Comparison of ENCODE assay signal across 8 cellular contexts in genomic region chr18:11908182-11909080, GRCh38. TPM values are rescaled to one million over a fixed set of nuclear protein-coding genes. Genes with fewer than 3 reads are reported as not detected.
DNase-seq lines count a peak whose midpoint lies in the region; ATAC-seq and TF ChIP-seq lines count a peak whose summit lies in the region.

A gene with protein sequence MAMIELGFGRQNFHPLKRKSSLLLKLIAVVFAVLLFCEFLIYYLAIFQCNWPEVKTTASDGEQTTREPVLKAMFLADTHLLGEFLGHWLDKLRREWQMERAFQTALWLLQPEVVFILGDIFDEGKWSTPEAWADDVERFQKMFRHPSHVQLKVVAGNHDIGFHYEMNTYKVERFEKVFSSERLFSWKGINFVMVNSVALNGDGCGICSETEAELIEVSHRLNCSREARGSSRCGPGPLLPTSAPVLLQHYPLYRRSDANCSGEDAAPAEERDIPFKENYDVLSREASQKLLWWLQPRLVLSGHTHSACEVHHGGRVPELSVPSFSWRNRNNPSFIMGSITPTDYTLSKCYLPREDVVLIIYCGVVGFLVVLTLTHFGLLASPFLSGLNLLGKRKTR (minus strand): TSS chr18:11908317. CDS start chr18:11897264, 11,053 bp downstream.

- CTCF ChIA-PET in HEK293 (lab: Yijun Ruan, JAX), result interaction anchor here (0.5 to 1.0 kb wide), 3 partner anchors 25 to 87 kb away, joined by 3 to 4 read pairs (median 3); no protein-coding TSS in a partner anchor

- POLR2A ChIA-PET in HEK293 (lab: Yijun Ruan, JAX), result interaction anchor here (1.0 to 1.9 kb wide), 4 partner anchors 13 to 220 kb away, joined by 3 to 8 read pairs (median 6); partner anchors contain the start of genes GNAL and IMPA2

- no peaks in the 10 kb centered on the region for H3K27me3 ChIP-seq in ovary
- H3K27me3 ChIP-seq in thymus (ENCODE audit: control insufficient read depth, insufficient read depth), result no peaks in the 10 kb centered on the region

- WGBS in ovary, 3 donors, result 0 to 1% (median 1%) methylated on average over 72 to 110 of the region's 110 CpGs
- whole genome bisulfite sequencing in thymus, result under 1% methylated on average over 110 of the region's 110 CpGs

- TF ChIP-seq POLR2A in ovary (IDR thresholded peaks at IDR 0.05), result peak; percentile 89

- H3K9me3 Mint-ChIP-seq in activated naive CD4-positive, alpha-beta T cell treated with anti-CD3 and anti-CD28 coated beads, Interleukin-2, amount 50 U/mL, for 72 hours, result no peaks in the 10 kb centered on the region

- intact Hi-C loops in ovary (cut with DNase I), result loop anchor here in 2 of 4 donors (2.0 kb wide), 2 partner anchors 58 to 72 kb away; partner anchors contain the start of genes CHMP1B (in 1 of the 2) and IMPA2 (in 1 of the 2)

- H3K27ac ChIP-seq in HEK293 (ENCODE audit: extremely low read depth, low read depth, low read length), result peak within 1 kb of the TSS; percentile 96
- H3K27ac ChIP-seq in ovary, result peak within 1 kb of the TSS; percentile 98 to 100
- H3K27ac ChIP-seq in thymus (ENCODE audit: low read depth), result peak within 1 kb of the TSS; percentile 93

- H3K9me3 ChIP-seq in HEK293 (ENCODE audit: control insufficient read depth, insufficient read depth, low read depth, low read length) (no peaks in the 10 kb centered on the region), ovary (no peaks in the 10 kb centered on the region), thymus (ENCODE audit: control insufficient read depth) (no peaks in the 10 kb centered on the region)

- 0 out of 2 replicates have a peak, but pooled peaks cover 4% of the 10 kb centered on the region for H3K4me1 ChIP-seq in HEK293 (ENCODE audit: control insufficient read depth, insufficient read depth, low read length)
- H3K4me1 ChIP-seq in ovary (ENCODE audit: insufficient read depth), result peaks cover 5% of the 10 kb centered on the region
- H3K4me1 ChIP-seq in thymus (ENCODE audit: control insufficient read depth, insufficient read depth, low read length), result peaks cover 9% of the 10 kb centered on the region

- DNase-seq in GM04504 (ENCODE audit: low read depth) (peak; percentile 74), MV-4-11 (lab: John Stamatoyannopoulos, UW) (peak; percentile 89), SKM-1 (lab: John Stamatoyannopoulos, UW; ENCODE audit: unreplicated experiment) (peak; percentile 83), glomerular visceral epithelial cell (ENCODE audit: extremely low spot score) (peak; percentile 82), ovary (peak; percentile 82 to 90 (median 86))
- peak; percentile 86 to 89 for DNase-seq in activated naive CD4-positive, alpha-beta T cell treated with anti-CD3 and anti-CD28 coated beads, Interleukin-2, amount 50 U/mL, for 72 hours (ENCODE audit: low spot score in 2 of 2)

- H3K27ac Mint-ChIP-seq in activated naive CD4-positive, alpha-beta T cell treated with anti-CD3 and anti-CD28 coated beads, Interleukin-2, amount 50 U/mL, for 72 hours, result peak within 1 kb of the TSS; percentile 92 to 95

- H3K36me3 ChIP-seq in HEK293 (ENCODE audit: control insufficient read depth in 2 of 2, insufficient read depth in 1 of 2, low read length in 2 of 2), result peaks cover 6 to 10% of the 10 kb centered on the region in 2 experiments; a peak in 2 of 3 replicates
- H3K36me3 ChIP-seq in ovary, result no peaks in the 10 kb centered on the region
- peaks cover 10% of the 10 kb centered on the region for H3K36me3 ChIP-seq in thymus (ENCODE audit: control insufficient read depth, insufficient read depth)

- peaks cover 4 to 10% of the 10 kb centered on the region in 2 donors for H3K36me3 Mint-ChIP-seq in activated naive CD4-positive, alpha-beta T cell treated with anti-CD3 and anti-CD28 coated beads, Interleukin-2, amount 50 U/mL, for 72 hours

- H3K4me3 ChIP-seq in HEK293 (ENCODE audit: low read depth, low read length), result peak within 1 kb of the TSS; percentile 73
- H3K4me3 ChIP-seq in ovary, result peak within 1 kb of the TSS; percentile 68
- peak within 1 kb of the TSS; percentile 96 for H3K4me3 ChIP-seq in thymus (ENCODE audit: low read length)

- ATAC-seq in activated naive CD4-positive, alpha-beta T cell treated with anti-CD3 and anti-CD28 coated beads, Interleukin-2, amount 50 U/mL, for 72 hours, result peak; percentile 92 to 96

- TF ChIP-seq EP300 in ovary (IDR thresholded peaks at IDR 0.05), result no peak

- TF ChIP-seq CTCF in HEK293 (tag by site-specific recombination; IDR thresholded peaks at IDR 0.05) (peak; percentile 61), ovary (IDR thresholded peaks at IDR 0.05) (no peak)

TF ChIP-seq in HEK293, 187 proteins besides CTCF, POLR2A, EP300 and RAD21 (continues in another document):
- TF ChIP-seq ZNF704 (tag by site-specific recombination; IDR thresholded peaks at IDR 0.05), result no peak
- TF ChIP-seq ZNF624 (tag by site-specific recombination; IDR thresholded peaks at IDR 0.05), result no peak
- TF ChIP-seq ZNF23 (tag by site-specific recombination; IDR thresholded peaks at IDR 0.05; ENCODE audit: borderline replicate concordance), result no peak
- peak; percentile 51; the same call in 1 of the 2 replicates for TF ChIP-seq ZSCAN30 (tag by site-specific recombination; IDR thresholded peaks at IDR 0.05)
- TF ChIP-seq ZNF155 (tag by site-specific recombination; IDR thresholded peaks at IDR 0.05), result no peak
- TF ChIP-seq, protein P1, sequence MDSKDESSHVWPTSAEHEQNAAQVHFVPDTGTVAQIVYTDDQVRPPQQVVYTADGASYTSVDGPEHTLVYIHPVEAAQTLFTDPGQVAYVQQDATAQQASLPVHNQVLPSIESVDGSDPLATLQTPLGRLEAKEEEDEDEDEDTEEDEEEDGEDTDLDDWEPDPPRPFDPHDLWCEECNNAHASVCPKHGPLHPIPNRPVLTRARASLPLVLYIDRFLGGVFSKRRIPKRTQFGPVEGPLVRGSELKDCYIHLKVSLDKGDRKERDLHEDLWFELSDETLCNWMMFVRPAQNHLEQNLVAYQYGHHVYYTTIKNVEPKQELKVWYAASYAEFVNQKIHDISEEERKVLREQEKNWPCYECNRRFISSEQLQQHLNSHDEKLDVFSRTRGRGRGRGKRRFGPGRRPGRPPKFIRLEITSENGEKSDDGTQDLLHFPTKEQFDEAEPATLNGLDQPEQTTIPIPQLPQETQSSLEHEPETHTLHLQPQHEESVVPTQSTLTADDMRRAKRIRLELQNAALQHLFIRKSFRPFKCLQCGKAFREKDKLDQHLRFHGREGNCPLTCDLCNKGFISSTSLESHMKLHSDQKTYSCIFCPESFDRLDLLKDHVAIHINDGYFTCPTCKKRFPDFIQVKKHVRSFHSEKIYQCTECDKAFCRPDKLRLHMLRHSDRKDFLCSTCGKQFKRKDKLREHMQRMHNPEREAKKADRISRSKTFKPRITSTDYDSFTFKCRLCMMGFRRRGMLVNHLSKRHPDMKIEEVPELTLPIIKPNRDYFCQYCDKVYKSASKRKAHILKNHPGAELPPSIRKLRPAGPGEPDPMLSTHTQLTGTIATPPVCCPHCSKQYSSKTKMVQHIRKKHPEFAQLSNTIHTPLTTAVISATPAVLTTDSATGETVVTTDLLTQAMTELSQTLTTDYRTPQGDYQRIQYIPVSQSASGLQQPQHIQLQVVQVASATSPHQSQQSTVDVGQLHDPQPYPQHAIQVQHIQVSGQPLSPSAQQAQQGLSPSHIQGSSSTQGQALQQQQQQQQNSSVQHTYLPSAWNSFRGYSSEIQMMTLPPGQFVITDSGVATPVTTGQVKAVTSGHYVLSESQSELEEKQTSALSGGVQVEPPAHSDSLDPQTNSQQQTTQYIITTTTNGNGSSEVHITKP (tag by site-specific recombination; IDR thresholded peaks at IDR 0.05), result peak; percentile 38
- no peak for TF ChIP-seq YY1 (tag by site-specific recombination; IDR thresholded peaks at IDR 0.05)
- no peak for TF ChIP-seq ZNF140 (tag by site-specific recombination; IDR thresholded peaks at IDR 0.05)
- no peak for TF ChIP-seq ZNF621 (tag by site-specific recombination; IDR thresholded peaks at IDR 0.05)
- TF ChIP-seq ZNF596 (tag by site-specific recombination; IDR thresholded peaks at IDR 0.05), result 0 out of 2 replicates have a peak, but pooled peaks have one; percentile 24
- no peak for TF ChIP-seq ZNF169 (tag by site-specific recombination; IDR thresholded peaks at IDR 0.05)
- peak; percentile 87 for TF ChIP-seq ZEB2 (tag by site-specific recombination; IDR thresholded peaks at IDR 0.05)
- TF ChIP-seq ZNF530 (tag by site-specific recombination; IDR thresholded peaks at IDR 0.05; ENCODE audit: low read depth), result no peak
- TF ChIP-seq ZNF843 (tag by site-specific recombination; IDR thresholded peaks at IDR 0.05), result no peak
- no peak for TF ChIP-seq GLI4 (tag by site-specific recombination; IDR thresholded peaks at IDR 0.05)
- TF ChIP-seq OSR2 (tag by site-specific recombination; IDR thresholded peaks at IDR 0.05), result no peak
- peak; percentile 28; the same call in 1 of the 2 replicates for TF ChIP-seq ZFHX2 (tag by site-specific recombination; conservative IDR thresholded peaks at IDR 0.05)
- TF ChIP-seq MEIS1 (CRISPR knock-in tag; IDR thresholded peaks at IDR 0.05; ENCODE audit: borderline replicate concordance), result no peak; the same call in 1 of the 2 replicates
- no peak for TF ChIP-seq ZNF555 (tag by site-specific recombination; conservative IDR thresholded peaks at IDR 0.05)
- no peak; the same call in 1 of the 2 replicates for TF ChIP-seq ZFP3 (tag by site-specific recombination; IDR thresholded peaks at IDR 0.05; ENCODE audit: low read depth)
- TF ChIP-seq ZNF501 (tag by site-specific recombination; IDR thresholded peaks at IDR 0.05), result peak; percentile 89

RNA-seq across cellular contexts. Expression of the gene that starts here (rescaled TPM):
- 10 to 100 TPM; 38.1 to 67.2 TPM for total RNA-seq in activated naive CD4-positive, alpha-beta T cell treated with anti-CD3 and anti-CD28 coated beads, Interleukin-2, amount 50 U/mL, for 72 hours
- 10 to 100 TPM; 19.9 to 38.0 (median 25.5) TPM for total RNA-seq in ovary
- polyA plus RNA-seq in ovary (10 to 100 TPM; 22.7 to 29.8 TPM), thymus (66.4 TPM)

Comparison
In these comparisons a context has a peak if more than half of its experiments do, and no peak if none do; other contexts are left out.
1. Peak in every context shown above with its lines: DNase-seq, ATAC-seq, H3K4me3 ChIP-seq and H3K27ac ChIP-seq.